Comparison of ENCODE assay signal across 1 cellular context in genomic region chr3:195109098-195109657, GRCh38.
TF ChIP-seq lines count a peak whose summit lies in the region.

No MANE protein-coding gene starts in this region.

TF ChIP-seq in HepG2, 621 proteins besides CTCF, POLR2A, EP300 and RAD21:
- TF ChIP-seq ZNF646 (CRISPR knock-in tag; IDR thresholded peaks at IDR 0.05): 0 out of 2 replicates have a peak, but pooled peaks have one; percentile 15
- no peak for TF ChIP-seq KIAA2018 (CRISPR knock-in tag; IDR thresholded peaks at IDR 0.05; ENCODE audit: borderline replicate concordance)
- TF ChIP-seq MNT (IDR thresholded peaks at IDR 0.05): 0 out of 2 replicates have a peak, but pooled peaks have one; percentile 23
